ENCODE assay signal across 8 cellular contexts in genomic region chr17:5583426-5584382, GRCh38. TPM values are rescaled to one million over a fixed set of nuclear protein-coding genes. Genes with fewer than 3 reads are reported as not detected.
DNase-seq lines count a peak whose midpoint lies in the region; ATAC-seq and TF ChIP-seq lines count a peak whose summit lies in the region.

No MANE protein-coding gene starts in this region.

- no peak overlapping the region for H2BK12ac ChIP-seq in H9 (ENCODE audit: insufficient read length, low read depth, low read length)

- no peak overlapping the region for H2BK20ac ChIP-seq in H9 (ENCODE audit: low read depth, low read length, poor library complexity, severe bottlenecking)

- no peaks in the 10 kb centered on the region for H3K79me1 ChIP-seq in H9 (ENCODE audit: insufficient read depth, low read depth, low read length, poor library complexity, severe bottlenecking)

- no peak overlapping the region; a peak in 1 of 7 replicates for H3K27ac Mint-ChIP-seq in H9
- peak overlapping the region; percentile 97 for H3K27ac Mint-ChIP-seq in activated T-cell treated with anti-CD3 and anti-CD28 coated beads, Interleukin-2, amount 50 U/mL, for 72 hours

- no peak overlapping the region for H4K5ac ChIP-seq in H9 (ENCODE audit: insufficient read length, low read depth, low read length)

- no peak overlapping the region for H4K8ac ChIP-seq in H9 (replicated peaks; ENCODE audit: insufficient read length, low read depth, low read length)

- H2AK5ac ChIP-seq in H9 (ENCODE audit: insufficient read length, low read length), result no peak overlapping the region

- H3K56ac ChIP-seq in H9 (ENCODE audit: insufficient read length, low read depth, low read length), result no peak overlapping the region

- peak; percentile 16 to 18 for ATAC-seq in activated T-cell treated with anti-CD3 and anti-CD28 coated beads, Interleukin-2, amount 50 U/mL, for 72 hours (replicated peaks in 1 of 2)

- no peaks in the 10 kb centered on the region; a peak in 1 of 7 replicates for H3K36me3 Mint-ChIP-seq in H9 (ENCODE audit: insufficient read depth in 1 of 3, low read depth in 3 of 3)
- peaks cover 5 to 19% of the 10 kb centered on the region in 2 donors for H3K36me3 Mint-ChIP-seq in activated T-cell treated with anti-CD3 and anti-CD28 coated beads, Interleukin-2, amount 50 U/mL, for 72 hours (ENCODE audit: insufficient read depth in 2 of 2)

- H4K91ac ChIP-seq in H9 (ENCODE audit: insufficient read length, low read depth, low read length), result no peak overlapping the region

- H3K4me2 ChIP-seq in BLaER1 treated with 17β-estradiol and CSF1 and Interleukin-3, amounts not matched to agents 10 nM and 100 nM, result peak overlapping the region; percentile 95 to 100 (median 99)
- H3K4me2 ChIP-seq in H9 (ENCODE audit: insufficient read depth, insufficient read length, low read length), result no peak overlapping the region

- no peaks in the 10 kb centered on the region; the same call in none of the 2 replicates for H3K27me3 Mint-ChIP-seq in H9 (ENCODE audit: low read depth)
- H3K27me3 Mint-ChIP-seq in activated T-cell treated with anti-CD3 and anti-CD28 coated beads, Interleukin-2, amount 50 U/mL, for 72 hours (ENCODE audit: low read depth), result no peaks in the 10 kb centered on the region

- no peak overlapping the region for H3K4ac ChIP-seq in H9 (ENCODE audit: low read depth, low read length)

- TF ChIP-seq POLR2A in thyroid gland (IDR thresholded peaks at IDR 0.05), result peak in 1 of 2 donors; percentile 42

- H3K23ac ChIP-seq in H9 (ENCODE audit: insufficient read length, low read depth, low read length), result no peak overlapping the region

- H3K4me3 ChIP-seq in BLaER1 treated with 17β-estradiol and CSF1 and Interleukin-3, amounts not matched to agents 10 nM and 100 nM, result peak overlapping the region; percentile 62 to 96 (median 82)
- peak overlapping the region; percentile 30 to 54 (median 37) for H3K4me3 ChIP-seq in thyroid gland (replicated peaks in 1 of 3)

- H3K79me2 ChIP-seq in H9 (ENCODE audit: insufficient read depth, low read length), result no peaks in the 10 kb centered on the region

- peaks cover 0 to 33% (median 6%) of the 10 kb centered on the region in 11 experiments; a peak in 9 of 22 replicates for H4K20me1 ChIP-seq in BLaER1 treated with 17β-estradiol and CSF1 and Interleukin-3, amounts not matched to agents 10 nM and 100 nM
- no peaks in the 10 kb centered on the region for H4K20me1 ChIP-seq in H9 (ENCODE audit: control insufficient read depth, insufficient read depth, insufficient read length)

- H3K9me3 Mint-ChIP-seq in H9, result peaks cover 2 to 3% of the 10 kb centered on the region in 2 experiments; a peak in 3 of 5 replicates
- H3K9me3 Mint-ChIP-seq in activated T-cell treated with anti-CD3 and anti-CD28 coated beads, Interleukin-2, amount 50 U/mL, for 72 hours, result no peaks in the 10 kb centered on the region

- no peaks in the 10 kb centered on the region; a peak in 1 of 22 replicates for H3K27me3 ChIP-seq in BLaER1 treated with 17β-estradiol and CSF1 and Interleukin-3, amounts not matched to agents 10 nM and 100 nM
- H3K27me3 ChIP-seq in H9 (ENCODE audit: insufficient read depth, low read length), result no peaks in the 10 kb centered on the region
- H3K27me3 ChIP-seq in thyroid gland, result no peaks in the 10 kb centered on the region

- H3K4me3 Mint-ChIP-seq in H9, result no peak overlapping the region
- peak overlapping the region; percentile 96 to 97 for H3K4me3 Mint-ChIP-seq in activated T-cell treated with anti-CD3 and anti-CD28 coated beads, Interleukin-2, amount 50 U/mL, for 72 hours

- no peak overlapping the region for H2BK120ac ChIP-seq in H9 (ENCODE audit: low read depth, low read length, poor library complexity, severe bottlenecking)

- peaks cover 70 to 78% (median 74%) of the 10 kb centered on the region in 10 experiments for H3K4me1 ChIP-seq in BLaER1 treated with 17β-estradiol and CSF1 and Interleukin-3, amounts not matched to agents 10 nM and 100 nM
- H3K4me1 ChIP-seq in H9 (ENCODE audit: insufficient read depth, low read length) (0 out of 2 replicates have a peak, but pooled peaks cover 2% of the 10 kb centered on the region), thyroid gland (peaks cover 15 to 32% of the 10 kb centered on the region in 2 donors)

- H3K9ac ChIP-seq in BLaER1 treated with 17β-estradiol and CSF1 and Interleukin-3, amounts not matched to agents 10 nM and 100 nM, result peak overlapping the region; percentile 85 to 94 (median 92)
- H3K9ac ChIP-seq in H9 (ENCODE audit: extremely low read depth, insufficient read length, low read length), result no peak overlapping the region

- no CpG with 5 or more reads among the region's 21 CpGs for WGBS in H9 (ENCODE audit: extremely low coverage, insufficient read length, low lambda C conversion rate)
- 29 to 36% methylated on average over 12 to 19 of the region's 21 CpGs for WGBS in thyroid gland, 2 donors

- peak overlapping the region; percentile 83 to 95 (median 92) for H3K27ac ChIP-seq in BLaER1 treated with 17β-estradiol and CSF1 and Interleukin-3, amounts not matched to agents 10 nM and 100 nM
- H3K27ac ChIP-seq in H9 (ENCODE audit: insufficient read length, low read depth, low read length) (no peak overlapping the region), thyroid gland (peak overlapping the region; percentile 73 to 88 (median 77))

- peaks cover 3 to 13% (median 8%) of the 10 kb centered on the region in 11 experiments; a peak in 13 of 22 replicates for H3K9me3 ChIP-seq in BLaER1 treated with 17β-estradiol and CSF1 and Interleukin-3, amounts not matched to agents 10 nM and 100 nM (replicated peaks in 1 of 11)
- no peaks in the 10 kb centered on the region for H3K9me3 ChIP-seq in H9 (ENCODE audit: control insufficient read depth, low read depth, low read length)
- H3K9me3 ChIP-seq in thyroid gland, result no peaks in the 10 kb centered on the region

- H3K36me3 ChIP-seq in BLaER1 treated with 17β-estradiol and CSF1 and Interleukin-3, amounts not matched to agents 10 nM and 100 nM, result peaks cover 23 to 42% (median 32%) of the 10 kb centered on the region in 11 experiments
- H3K36me3 ChIP-seq in thyroid gland, result peaks cover 0 to 14% of the 10 kb centered on the region in 2 donors

- intact Hi-C loops in thyroid gland (cut with DNase I), result no loop called here

- peaks cover 8 to 11% of the 10 kb centered on the region in 2 experiments for H3K4me1 Mint-ChIP-seq in H9
- peaks cover 80% of the 10 kb centered on the region for H3K4me1 Mint-ChIP-seq in activated T-cell treated with anti-CD3 and anti-CD28 coated beads, Interleukin-2, amount 50 U/mL, for 72 hours (ENCODE audit: low read depth)

- H2BK5ac ChIP-seq in H9 (ENCODE audit: insufficient read length, low read length), result no peak overlapping the region

- H3K14ac ChIP-seq in H9 (ENCODE audit: insufficient read depth, low read length), result no peak overlapping the region; the same call in 1 of the 2 replicates

- peak overlapping the region; percentile 34 for H3K18ac ChIP-seq in H9 (ENCODE audit: insufficient read length, low read depth, low read length)

- H3K23me2 ChIP-seq in H9 (ENCODE audit: insufficient read length, low read depth, low read length, poor library complexity, severe bottlenecking), result no peaks in the 10 kb centered on the region

- no peak for TF ChIP-seq CTCF in H9 (conservative IDR thresholded peaks at IDR 0.05)
- TF ChIP-seq CTCF in thyroid gland (IDR thresholded peaks at IDR 0.05), result peak in 1 of 6 experiments; percentile 16

- no peak overlapping the region for H2BK15ac ChIP-seq in H9 (ENCODE audit: low read depth, low read length)

- H2AFZ ChIP-seq in H9 (ENCODE audit: low read length), result no peak overlapping the region

- no peak for DNase-seq in H9
- DNase-seq in activated T-cell treated with anti-CD3 and anti-CD28 coated beads, Interleukin-2, amount 50 U/mL, for 72 hours, result peak in 1 of 2 donors; percentile 24
- DNase-seq in iPS-NIHi11 (ENCODE audit: low spot score), result peak; percentile 5
- DNase-seq in thyroid gland, result peak; percentile 75
- DNase-seq in hypothalamus (lab: John Stamatoyannopoulos, UW), result no peak
- no peak for DNase-seq in GOT3 (lab: John Stamatoyannopoulos, UW)
- DNase-seq in OCI-M1 (lab: John Stamatoyannopoulos, UW), result no peak

- H3T11ph ChIP-seq in H9 (ENCODE audit: low read length), result no peak overlapping the region

RNA-seq across cellular contexts. Expression of gene NLRP1, which starts 0.6 kb away (rescaled TPM):
- 11.0 and 12.1 TPM in 2 replicates for total RNA-seq in H9 (2021)
- 10 to 100 TPM; 79.0 to 83.9 TPM for total RNA-seq in activated T-cell treated with anti-CD3 and anti-CD28 coated beads, Interleukin-2, amount 50 U/mL, for 72 hours
- 10 to 100 TPM; 28.4 to 36.7 (median 31.8) TPM for total RNA-seq in thyroid gland

Comparison
In these comparisons a context has a peak if more than half of its experiments do, and no peak if none do; other contexts are left out.
1. DNase-seq: peak in iPS-NIHi11 (single experiment) and thyroid gland (2 of 2); none in H9 (single experiment), hypothalamus (0 of 51), GOT3 (single experiment) and OCI-M1 (single experiment).
2. H3K4me3 Mint-ChIP-seq: peak in activated T-cell treated with anti-CD3 and anti-CD28 coated beads, Interleukin-2, amount 50 U/mL, for 72 hours (2 of 2); none in H9 (0 of 2).